Comparison of ENCODE assay signal across 21 cellular contexts in the genomic region with DNA sequence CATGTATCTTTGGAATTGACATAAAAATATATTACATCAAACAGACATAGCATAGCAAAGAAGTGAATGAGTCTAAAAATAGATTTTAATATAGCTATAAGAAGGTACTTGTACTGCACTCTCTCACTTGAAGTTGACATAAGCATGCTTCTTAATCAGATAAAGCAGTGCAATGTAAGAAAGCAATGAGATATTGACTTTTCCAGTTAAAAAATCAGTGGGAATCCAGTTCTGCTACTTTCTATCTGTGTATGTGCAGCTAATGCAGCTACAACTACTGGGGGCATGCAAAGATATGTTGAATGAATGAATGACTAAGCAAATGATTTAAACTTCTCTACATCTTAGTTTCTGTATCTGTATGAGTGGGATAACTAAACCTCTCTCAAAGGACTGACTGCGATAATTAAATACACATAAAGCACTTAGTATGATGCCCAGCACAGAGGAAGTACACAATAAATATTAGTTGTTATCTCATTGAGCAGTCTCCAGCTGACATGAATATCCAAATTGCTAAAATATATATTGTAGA. TPM values are rescaled to one million over a fixed set of nuclear protein-coding genes. Genes with fewer than 3 reads are reported as not detected.
DNase-seq lines count a peak whose midpoint lies in the region; ATAC-seq, FAIRE-seq and TF ChIP-seq lines count a peak whose summit lies in the region.
"Had no signal": no experiment of that assay in that cellular context is flagged by ENCODE, and none has a peak within 500 bp of the region (broad histone marks: within the 10 kb centered on the region; RNA-seq: fewer than 3 reads in every experiment).

No MANE protein-coding gene starts in this region.

- H3K27me3 ChIP-seq in GM12878 (replicated peaks in 1 of 2; ENCODE audit: control insufficient read depth in 2 of 2, insufficient read depth in 2 of 2, low read length in 1 of 2) (no peaks in the 10 kb centered on the region), BE2C (no peaks in the 10 kb centered on the region)
- H3K27me3 ChIP-seq: gastrocnemius medialis, transverse colon had no signal

- H4K20me1 ChIP-seq in GM12878 (ENCODE audit: control insufficient read depth, insufficient read depth), result no peaks in the 10 kb centered on the region

- DNase-seq in GM12878 (ENCODE audit: low read depth, low spot score) (no peak), BE2C (no peak), RKO (ENCODE audit: low spot score) (no peak), ecto neural progenitor cell (ENCODE audit: low spot score) (no peak)
- DNase-seq in stimulated activated CD4-positive, alpha-beta T cell treated with anti-CD3 and anti-CD28 coated beads, Interleukin-4, amount 100 ng/mL, for 24 hours, result no peak
- DNase-seq: activated CD4-positive, alpha-beta memory T cell treated with anti-CD3 and anti-CD28 coated beads, Interleukin-2, amount 10 ng/mL, durations not matched to agents 7 days and 5 days; activated T-cell treated with anti-CD3 and anti-CD28 coated beads, Interleukin-2, amount 50 U/mL, for 48 hours; CD8-positive, alpha-beta T cell; DMS53; effector memory CD4-positive, alpha-beta T cell; gastrocnemius medialis; GF-D8; KG1; naive thymus-derived CD8-positive, alpha-beta T cell; NCI-H187; NCI-H82; transverse colon; WERI-Rb-1 had no signal

- in situ Hi-C loops in GM12878 (cut with MboI), result no loop called here

- no peak for TF ChIP-seq POLR2A in GM12878 (IDR thresholded peaks at IDR 0.05; ENCODE audit: low read depth, low read length)

- CTCF ChIA-PET in GM12878 (lab: Yijun Ruan, JAX), result interaction anchor here (0.6 to 1.6 kb wide), 2 partner anchors 110 to 326 kb away, joined by 3 to 4 read pairs; no protein-coding TSS in a partner anchor

- WGBS in GM12878 (ENCODE audit: insufficient coverage, insufficient replicate concordance, low lambda C conversion rate, missing lambda C conversion rate), result 89% methylated on average over 1 of the region's 1 CpG

- H3K9ac ChIP-seq in GM12878 (ENCODE audit: control insufficient read depth, insufficient read depth, low read length), result no peak overlapping the region

- TF ChIP-seq CTCF in 22Rv1 (IDR thresholded peaks at IDR 0.05), result no peak
- TF ChIP-seq CTCF in GM12878 (IDR thresholded peaks at IDR 0.05 in 2 of 3, conservative IDR thresholded peaks at IDR 0.05 in 1 of 3; ENCODE audit: control insufficient read depth in 2 of 3, extremely low read depth in 1 of 3, insufficient read depth in 1 of 3, low read depth in 3 of 3, low read length in 3 of 3), result no peak
- no peak for TF ChIP-seq CTCF in BE2C (IDR thresholded peaks at IDR 0.05; ENCODE audit: low read depth, low read length)

- SMC1A ChIA-PET in GM12878 (lab: Charles Lee; ENCODE audit: uncharacterized antibody, unreplicated experiment), result interaction anchor here (1.0 to 1.4 kb wide), 4 partner anchors 8 to 84 kb away, joined by 3 to 5 read pairs (median 4); a partner anchor contains a TSS

- no peak for FAIRE-seq in GM12878 (lab: Jason Lieb, UNC)

- H3K36me3 ChIP-seq in GM12878 (ENCODE audit: control insufficient read depth in 2 of 2, insufficient read depth in 2 of 2, low read length in 1 of 2) (peaks cover 0 to 27% of the 10 kb centered on the region in 2 experiments; a peak in 3 of 4 replicates), BE2C (no peaks in the 10 kb centered on the region)
- H3K36me3 ChIP-seq: WERI-Rb-1 had no signal

- H3K27ac ChIP-seq in 22Rv1 (peak overlapping the region; percentile 16), GM12878 (ENCODE audit: control insufficient read depth, insufficient read depth) (peak overlapping the region; percentile 62)
- H3K27ac ChIP-seq: gastrocnemius medialis, transverse colon, WERI-Rb-1 had no signal

- TF ChIP-seq EP300 in GM12878 (IDR thresholded peaks at IDR 0.05; ENCODE audit: borderline replicate concordance in 1 of 2, control insufficient read depth in 1 of 2, low read depth in 2 of 2, low read length in 2 of 2), result no peak

- intact Hi-C loops in GM12878 (cut with micrococcal nuclease; ENCODE audit: unreplicated experiment), result no loop called here

- peak overlapping the region; percentile 48 for H3K4me2 ChIP-seq in GM12878 (ENCODE audit: control insufficient read depth, insufficient read depth)

- H3K9me3 ChIP-seq in GM12878 (replicated peaks; ENCODE audit: control insufficient read depth, insufficient read depth, low read length) (no peaks in the 10 kb centered on the region; the same call in 2 of the 3 replicates), BE2C (no peaks in the 10 kb centered on the region)
- H3K9me3 ChIP-seq: gastrocnemius medialis, transverse colon had no signal

- TF ChIP-seq RAD21 in GM12878 (IDR thresholded peaks at IDR 0.05; ENCODE audit: insufficient read depth, low read depth, low read length), result no peak

- no peak overlapping the region for H2AFZ ChIP-seq in GM12878 (ENCODE audit: control insufficient read depth, low read depth, low read length)

- POLR2A ChIA-PET in GM12878 (lab: Charles Lee), result interaction anchor here (1.4 kb wide), 1 partner anchor 9 kb away, joined by 3 read pairs; no protein-coding TSS in a partner anchor

- no peaks in the 10 kb centered on the region; the same call in none of the 2 replicates for H3K79me2 ChIP-seq in GM12878 (ENCODE audit: control insufficient read depth, insufficient read depth, low read length)

- peaks cover 22% of the 10 kb centered on the region for H3K4me1 ChIP-seq in GM12878 (ENCODE audit: control insufficient read depth, insufficient read depth, low read length)
- H3K4me1 ChIP-seq in BE2C, result no peaks in the 10 kb centered on the region
- H3K4me1 ChIP-seq: gastrocnemius medialis, transverse colon had no signal

- H3K4me3 ChIP-seq in GM12878 (no peak overlapping the region), BE2C (ENCODE audit: low read depth, low read length) (no peak overlapping the region)
- H3K4me3 ChIP-seq: gastrocnemius medialis, transverse colon had no signal

- RAD21 ChIA-PET in GM12878 (lab: Charles Lee; ENCODE audit: unreplicated experiment), result interaction anchor here (0.7 to 1.7 kb wide), 2 partner anchors 10 to 112 kb away, joined by 3 to 4 read pairs; no protein-coding TSS in a partner anchor

- BruUV-seq in GM12878 (replicated peaks; lab: Mats Ljungman, UMichigan), result no TSS peak

- ATAC-seq in GM18502 (IDR thresholded peaks at IDR 0.05; ENCODE audit: poor library complexity, unreplicated experiment) (peak; percentile 72), HG02884 (IDR thresholded peaks at IDR 0.05; ENCODE audit: unreplicated experiment) (peak; percentile 64), GM12878 (peak; percentile 49)
- ATAC-seq: CD8-positive, alpha-beta T cell; gastrocnemius medialis; naive thymus-derived CD8-positive, alpha-beta T cell had no signal

TF ChIP-seq in GM12878, 131 proteins besides CTCF, POLR2A, EP300 and RAD21:
- peak; percentile 96 for TF ChIP-seq ZNF24 (IDR thresholded peaks at IDR 0.05)
- TF ChIP-seq, protein P1, sequence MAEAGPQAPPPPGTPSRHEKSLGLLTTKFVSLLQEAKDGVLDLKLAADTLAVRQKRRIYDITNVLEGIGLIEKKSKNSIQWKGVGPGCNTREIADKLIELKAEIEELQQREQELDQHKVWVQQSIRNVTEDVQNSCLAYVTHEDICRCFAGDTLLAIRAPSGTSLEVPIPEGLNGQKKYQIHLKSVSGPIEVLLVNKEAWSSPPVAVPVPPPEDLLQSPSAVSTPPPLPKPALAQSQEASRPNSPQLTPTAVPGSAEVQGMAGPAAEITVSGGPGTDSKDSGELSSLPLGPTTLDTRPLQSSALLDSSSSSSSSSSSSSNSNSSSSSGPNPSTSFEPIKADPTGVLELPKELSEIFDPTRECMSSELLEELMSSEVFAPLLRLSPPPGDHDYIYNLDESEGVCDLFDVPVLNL (IDR thresholded peaks at IDR 0.05; ENCODE audit: low read depth, low read length), result no peak
- TF ChIP-seq FOXM1 (IDR thresholded peaks at IDR 0.05; ENCODE audit: low read depth, low read length), result no peak

RNA-seq across cellular contexts. Expression of a gene that starts 10.3 kb away (rescaled TPM):
- total RNA-seq in GM12878 (2013; cell fraction: nucleolus; rRNA removed), result 39.9 and 40.2 TPM in 2 replicates
- total RNA-seq in GM12878 (2014; rRNA removed) (40.3 and 42.8 TPM in 2 replicates), GM12878 (2014; rRNA removed; fragmentation: Illumina TruSeq; extraction: Trizol) (45.3 and 45.7 TPM in 2 replicates), GM12878 (2021) (18.8 and 22.3 TPM in 2 replicates)
- polyA plus RNA-seq in GM12878 (2011; ENCODE audit: low read depth), result 35.0 TPM
- polyA plus RNA-seq in GM12878 (2011; rRNA removed) (57.5 and 83.6 TPM in 2 replicates), GM12878 (2014; fragmentation: Illumina TruSeq; extraction: Trizol) (71.3 and 83.4 TPM in 2 replicates), GM12878 (2014; fragmentation: Nextera tagmentation; extraction: Ambion mirVana) (100 to 1,000 TPM in 1 of 2 experiments, 10 to 100 TPM in 1; 87.0 to 106 TPM), GM12878 (2014; rRNA removed) (35.8 and 44.3 TPM in 2 replicates), GM12878 (2016; fragmentation: Nextera tagmentation; extraction: Ambion mirVana) (10 to 100 TPM; 71.1 to 82.6 TPM)
- 35.0 and 39.1 TPM in 2 replicates for polyA plus RNA-seq in GM12878 (2011; cell fraction: cytosol; rRNA removed)
- 17.1 and 26.3 TPM in 2 replicates for polyA plus RNA-seq in GM12878 (2011; cell fraction: nucleus; rRNA removed)
- polyA plus RNA-seq in GM12878 (2012), result 24.7 and 32.4 TPM in 2 replicates
- 29.3 and 29.9 TPM in 2 replicates for polyA minus RNA-seq in GM12878 (2011; rRNA and poly(A)+ RNA removed)
- polyA minus RNA-seq in GM12878 (2011; cell fraction: cytosol; rRNA and poly(A)+ RNA removed), result 12.2 and 13.8 TPM in 2 replicates
- polyA minus RNA-seq in GM12878 (2011; cell fraction: nucleus; rRNA and poly(A)+ RNA removed), result 16.2 and 19.9 TPM in 2 replicates
- 16.6 TPM for polyA plus RNA-seq in BE2C (2012; ENCODE audit: insufficient read depth, insufficient read length, low read depth)
